ENCODE assay signal across 8 cellular contexts in the genomic region with DNA sequence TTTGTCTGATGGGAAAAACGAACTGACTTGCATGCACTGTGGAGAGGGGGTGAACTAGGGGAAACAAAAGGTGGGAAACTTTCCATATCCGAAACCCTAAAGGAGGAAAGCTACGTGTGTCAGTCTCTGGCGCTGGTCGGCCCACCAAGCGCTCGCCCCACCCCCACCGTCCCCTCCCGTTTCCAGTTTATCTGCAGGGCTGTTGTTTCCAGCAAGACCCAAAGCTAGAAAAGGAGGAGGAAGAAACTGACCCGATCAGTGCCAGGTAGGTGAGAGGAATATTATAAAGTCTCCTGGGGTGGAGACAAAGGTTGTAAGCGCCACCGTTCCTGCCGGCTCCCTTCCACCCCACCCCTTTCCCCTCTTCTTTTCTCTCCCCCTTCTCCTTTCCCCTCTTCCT. TPM values are rescaled to one million over a fixed set of nuclear protein-coding genes. Genes with fewer than 3 reads are reported as not detected.
DNase-seq lines count a peak whose midpoint lies in the region; ATAC-seq and TF ChIP-seq lines count a peak whose summit lies in the region.

No MANE protein-coding gene starts in this region.

- H3K4me3 ChIP-seq in heart right ventricle = peak overlapping the region; percentile 51 to 84 (median 72)

- CTCF ChIA-PET in activated CD8-positive, alpha-beta T cell treated with anti-CD3 and anti-CD28 coated beads, Interleukin-2, amount 10 ng/mL, durations not matched to agents 7 days and 5 days (lab: Charles Lee) = interaction anchor here (0.7 to 1.1 kb wide), 2 partner anchors 11 to 107 kb away, joined by 3 read pairs; no protein-coding TSS in a partner anchor

- H3K4me1 ChIP-seq in heart right ventricle = peaks cover 0 to 10% (median 0%) of the 10 kb centered on the region in 9 donors

- POLR2A ChIA-PET in activated CD8-positive, alpha-beta T cell treated with anti-CD3 and anti-CD28 coated beads, Interleukin-2, amount 10 ng/mL, durations not matched to agents 7 days and 5 days (lab: Charles Lee) = no interaction called here

- TF ChIP-seq CTCF in heart right ventricle (IDR thresholded peaks at IDR 0.05) (no peak), GM20000 (IDR thresholded peaks at IDR 0.05; ENCODE audit: extremely low read depth, missing control alignments) (no peak)

- peaks cover 0 to 30% (median 0%) of the 10 kb centered on the region in 7 donors for H3K27me3 ChIP-seq in heart right ventricle

- H3K4me3 Mint-ChIP-seq in activated CD4-positive, alpha-beta T cell treated with anti-CD3 and anti-CD28 coated beads, Interleukin-2, amount 10 ng/mL, durations not matched to agents 24 days and 14 days = peak overlapping the region; percentile 79
- peak overlapping the region; percentile 79 for H3K4me3 Mint-ChIP-seq in activated CD8-positive, alpha-beta T cell treated with anti-CD3 and anti-CD28 coated beads, Interleukin-2, amount 10 ng/mL, durations not matched to agents 7 days and 5 days

- peaks cover 7% of the 10 kb centered on the region for H3K4me1 Mint-ChIP-seq in activated CD4-positive, alpha-beta T cell treated with anti-CD3 and anti-CD28 coated beads, Interleukin-2, amount 10 ng/mL, durations not matched to agents 24 days and 14 days
- H3K4me1 Mint-ChIP-seq in activated CD8-positive, alpha-beta T cell treated with anti-CD3 and anti-CD28 coated beads, Interleukin-2, amount 10 ng/mL, durations not matched to agents 7 days and 5 days (ENCODE audit: low read depth) = peaks cover 7% of the 10 kb centered on the region

- 1 to 2% methylated on average over 13 of the region's 13 CpGs for WGBS in heart right ventricle, 2 donors

- H3K36me3 ChIP-seq in heart right ventricle = peaks cover 0 to 11% (median 0%) of the 10 kb centered on the region in 9 donors

- intact Hi-C loops in activated CD4-positive, alpha-beta T cell treated with anti-CD3 and anti-CD28 coated beads, Interleukin-2, amount 10 ng/mL, durations not matched to agents 24 days and 14 days (cut with micrococcal nuclease) = no loop called here
- intact Hi-C loops in heart right ventricle (cut with DNase I) = loop anchor here in 1 of 10 donors (10.0 kb wide), 1 partner anchor 1752 kb away; no protein-coding TSS in a partner anchor

- no peaks in the 10 kb centered on the region for H3K36me3 Mint-ChIP-seq in activated CD4-positive, alpha-beta T cell treated with anti-CD3 and anti-CD28 coated beads, Interleukin-2, amount 10 ng/mL, durations not matched to agents 24 days and 14 days (ENCODE audit: low read depth)
- no peaks in the 10 kb centered on the region for H3K36me3 Mint-ChIP-seq in activated CD8-positive, alpha-beta T cell treated with anti-CD3 and anti-CD28 coated beads, Interleukin-2, amount 10 ng/mL, durations not matched to agents 7 days and 5 days (ENCODE audit: low read depth)

- peaks cover 7% of the 10 kb centered on the region for H3K27me3 Mint-ChIP-seq in activated CD4-positive, alpha-beta T cell treated with anti-CD3 and anti-CD28 coated beads, Interleukin-2, amount 10 ng/mL, durations not matched to agents 24 days and 14 days
- peaks cover 3% of the 10 kb centered on the region for H3K27me3 Mint-ChIP-seq in activated CD8-positive, alpha-beta T cell treated with anti-CD3 and anti-CD28 coated beads, Interleukin-2, amount 10 ng/mL, durations not matched to agents 7 days and 5 days (ENCODE audit: low read depth)

- H3K27ac ChIP-seq in heart right ventricle = peak overlapping the region; percentile 70 to 92 (median 86)

- no peak overlapping the region for H3K27ac Mint-ChIP-seq in activated CD4-positive, alpha-beta T cell treated with anti-CD3 and anti-CD28 coated beads, Interleukin-2, amount 10 ng/mL, durations not matched to agents 24 days and 14 days
- H3K27ac Mint-ChIP-seq in activated CD8-positive, alpha-beta T cell treated with anti-CD3 and anti-CD28 coated beads, Interleukin-2, amount 10 ng/mL, durations not matched to agents 7 days and 5 days = peak overlapping the region; percentile 46

- no peak for ATAC-seq in activated CD8-positive, alpha-beta T cell treated with anti-CD3 and anti-CD28 coated beads, Interleukin-2, amount 10 ng/mL, durations not matched to agents 7 days and 5 days
- ATAC-seq in heart right ventricle = peak; percentile 65 to 93 (median 84)

- H3K9me3 ChIP-seq in heart right ventricle = no peaks in the 10 kb centered on the region

- H3K9me3 Mint-ChIP-seq in activated CD4-positive, alpha-beta T cell treated with anti-CD3 and anti-CD28 coated beads, Interleukin-2, amount 10 ng/mL, durations not matched to agents 24 days and 14 days = no peaks in the 10 kb centered on the region
- no peaks in the 10 kb centered on the region for H3K9me3 Mint-ChIP-seq in activated CD8-positive, alpha-beta T cell treated with anti-CD3 and anti-CD28 coated beads, Interleukin-2, amount 10 ng/mL, durations not matched to agents 7 days and 5 days (ENCODE audit: insufficient read depth)

- DNase-seq in activated CD4-positive, alpha-beta T cell treated with anti-CD3 and anti-CD28 coated beads, Interleukin-2, amount 10 ng/mL, durations not matched to agents 24 days and 14 days = no peak
- DNase-seq in activated CD4-positive, alpha-beta T cell treated with anti-CD3 and anti-CD28 coated beads for 4 hours = no peak
- DNase-seq in activated CD8-positive, alpha-beta T cell treated with anti-CD3 and anti-CD28 coated beads, Interleukin-2, amount 10 ng/mL, durations not matched to agents 7 days and 5 days = no peak
- peak; percentile 18 to 20 for DNase-seq in heart right ventricle
- peak; percentile 44 for DNase-seq in retina
- no peak for DNase-seq in DMS153 (lab: John Stamatoyannopoulos, UW)
- no peak for DNase-seq in GM20000 (ENCODE audit: low spot score)
- no peak for DNase-seq in mesenteric fat pad (ENCODE audit: low spot score)

RNA-seq across cellular contexts. Expression of a gene that starts 0.6 kb away (rescaled TPM):
- total RNA-seq in activated CD4-positive, alpha-beta T cell treated with anti-CD3 and anti-CD28 coated beads, Interleukin-2, amount 10 ng/mL, durations not matched to agents 24 days and 14 days = 0.37 and 0.38 TPM in 2 replicates
- total RNA-seq in activated CD8-positive, alpha-beta T cell treated with anti-CD3 and anti-CD28 coated beads, Interleukin-2, amount 10 ng/mL, durations not matched to agents 7 days and 5 days = 1 to 10 TPM in 1 of 2 experiments, under 1 TPM in 1; 0.84 to 1.2 TPM
- total RNA-seq in heart right ventricle (10 to 100 TPM; 14.8 to 46.0 (median 23.1) TPM), mesenteric fat pad (48.1 TPM)
- 10 to 100 TPM; 47.8 to 56.9 TPM for polyA plus RNA-seq in heart right ventricle

RNA-seq across cellular contexts. Expression of a gene that starts 19.4 kb away (rescaled TPM):
- total RNA-seq in activated CD4-positive, alpha-beta T cell treated with anti-CD3 and anti-CD28 coated beads, Interleukin-2, amount 10 ng/mL, durations not matched to agents 24 days and 14 days = 3.3 and 4.5 TPM in 2 replicates
- 10 to 100 TPM; 11.1 to 11.3 TPM for total RNA-seq in activated CD8-positive, alpha-beta T cell treated with anti-CD3 and anti-CD28 coated beads, Interleukin-2, amount 10 ng/mL, durations not matched to agents 7 days and 5 days
- total RNA-seq in heart right ventricle (100 to 1,000 TPM; 108 to 158 (median 137) TPM), mesenteric fat pad (63.9 TPM)
- polyA plus RNA-seq in heart right ventricle = 10 to 100 TPM; 45.3 to 64.9 TPM

RNA-seq across cellular contexts. Expression of a gene that starts 26.9 kb away (rescaled TPM):
- total RNA-seq in activated CD4-positive, alpha-beta T cell treated with anti-CD3 and anti-CD28 coated beads, Interleukin-2, amount 10 ng/mL, durations not matched to agents 24 days and 14 days = not detected in 2 replicates
- total RNA-seq in activated CD8-positive, alpha-beta T cell treated with anti-CD3 and anti-CD28 coated beads, Interleukin-2, amount 10 ng/mL, durations not matched to agents 7 days and 5 days = not detected
- total RNA-seq in heart right ventricle (1 to 10 TPM; 2.0 to 5.3 (median 3.6) TPM), mesenteric fat pad (2.4 TPM)
- 1 to 10 TPM; 3.2 to 5.6 TPM for polyA plus RNA-seq in heart right ventricle

RNA-seq across cellular contexts. Expression of a gene that starts 46.1 kb away (rescaled TPM):
- 3.4 and 3.6 TPM in 2 replicates for total RNA-seq in activated CD4-positive, alpha-beta T cell treated with anti-CD3 and anti-CD28 coated beads, Interleukin-2, amount 10 ng/mL, durations not matched to agents 24 days and 14 days
- total RNA-seq in activated CD8-positive, alpha-beta T cell treated with anti-CD3 and anti-CD28 coated beads, Interleukin-2, amount 10 ng/mL, durations not matched to agents 7 days and 5 days = 1 to 10 TPM; 4.9 to 5.3 TPM
- total RNA-seq in heart right ventricle (1 to 10 TPM in 6 of 10 donors, under 1 TPM in 3, not detected in 1; 0.65 to 5.4 (median 1.9) TPM), mesenteric fat pad (not detected)
- polyA plus RNA-seq in heart right ventricle = 1 to 10 TPM in 1 of 2 donors, under 1 TPM in 1; 0.37 to 3.4 TPM

Comparison
In these comparisons a context has a peak if more than half of its experiments do, and no peak if none do; other contexts are left out.
1. DNase-seq: peak in heart right ventricle (2 of 2) and retina (single experiment); none in activated CD4-positive, alpha-beta T cell treated with anti-CD3 and anti-CD28 coated beads, Interleukin-2, amount 10 ng/mL, durations not matched to agents 24 days and 14 days (single experiment), activated CD4-positive, alpha-beta T cell treated with anti-CD3 and anti-CD28 coated beads for 4 hours (0 of 2), activated CD8-positive, alpha-beta T cell treated with anti-CD3 and anti-CD28 coated beads, Interleukin-2, amount 10 ng/mL, durations not matched to agents 7 days and 5 days (single experiment), DMS153 (single experiment), GM20000 (single experiment) and mesenteric fat pad (single experiment).
2. RNA of a gene that starts 0.6 kb away (total RNA-seq): 48.1 TPM in mesenteric fat pad (single experiment) and 14.8 to 46.0 TPM in heart right ventricle; 0.84 to 1.2 TPM in activated CD8-positive, alpha-beta T cell treated with anti-CD3 and anti-CD28 coated beads, Interleukin-2, amount 10 ng/mL, durations not matched to agents 7 days and 5 days and 0.37 to 0.38 TPM in activated CD4-positive, alpha-beta T cell treated with anti-CD3 and anti-CD28 coated beads, Interleukin-2, amount 10 ng/mL, durations not matched to agents 24 days and 14 days; every median in the first group is over 4 times any median in the second.